In genomic region chr11:575996-576756, GRCh38 we compare ENCODE assay signal across 8 cellular contexts. TPM values are rescaled to one million over a fixed set of nuclear protein-coding genes. Genes with fewer than 3 reads are reported as not detected.
DNase-seq lines count a peak whose midpoint lies in the region; ATAC-seq and TF ChIP-seq lines count a peak whose summit lies in the region.

PHRF1 (plus strand) TSS chr11:576470; CDS start chr11:581513, 5,043 bp downstream.

- no peaks in the 10 kb centered on the region for H3K36me3 Mint-ChIP-seq in activated naive CD8-positive, alpha-beta T cell
- H3K36me3 Mint-ChIP-seq in glutamatergic neuron (ENCODE audit: unreplicated experiment), result no peaks in the 10 kb centered on the region
- peaks cover 1% of the 10 kb centered on the region for H3K36me3 Mint-ChIP-seq in osteocyte (ENCODE audit: unreplicated experiment)

- DNase-seq in NCI-H1105 treated with DMSO at 0.1 percent for 48 hours (lab: John Stamatoyannopoulos, UW), result peak; percentile 95
- peak; percentile 87 for DNase-seq in SKM-1 treated with dmso at 0.1 percent for 144 hours (lab: John Stamatoyannopoulos, UW; ENCODE audit: unreplicated experiment)
- peak; percentile 96 for DNase-seq in glutamatergic neuron
- peak; percentile 99 for DNase-seq in osteocyte (ENCODE audit: extremely low spot score, unreplicated experiment)
- DNase-seq in thoracic aorta (ENCODE audit: low spot score), result peak; percentile 73

- peak within 1 kb of the TSS; percentile 100 for H3K27ac Mint-ChIP-seq in activated naive CD8-positive, alpha-beta T cell
- H3K27ac Mint-ChIP-seq in glutamatergic neuron (ENCODE audit: unreplicated experiment), result peak within 1 kb of the TSS; percentile 99
- H3K27ac Mint-ChIP-seq in osteocyte (ENCODE audit: unreplicated experiment), result peak within 1 kb of the TSS; percentile 99

- peak within 1 kb of the TSS; percentile 96 for H3K4me3 Mint-ChIP-seq in activated naive CD8-positive, alpha-beta T cell
- peak within 1 kb of the TSS; percentile 97 for H3K4me3 Mint-ChIP-seq in glutamatergic neuron (ENCODE audit: unreplicated experiment)
- H3K4me3 Mint-ChIP-seq in osteocyte (ENCODE audit: unreplicated experiment), result peak within 1 kb of the TSS; percentile 97

- H3K27me3 ChIP-seq in thoracic aorta (replicated peaks; ENCODE audit: insufficient read depth), result no peaks in the 10 kb centered on the region

- H3K9me3 ChIP-seq in thoracic aorta, result no peaks in the 10 kb centered on the region

- peaks cover 47% of the 10 kb centered on the region for H3K4me1 Mint-ChIP-seq in activated naive CD8-positive, alpha-beta T cell (ENCODE audit: low read depth)
- H3K4me1 Mint-ChIP-seq in glutamatergic neuron (ENCODE audit: low read depth, unreplicated experiment) (peaks cover 24% of the 10 kb centered on the region), osteocyte (ENCODE audit: unreplicated experiment) (peaks cover 37% of the 10 kb centered on the region)

- no peaks in the 10 kb centered on the region for H3K9me3 Mint-ChIP-seq in activated naive CD8-positive, alpha-beta T cell (ENCODE audit: low read depth)
- H3K9me3 Mint-ChIP-seq in glutamatergic neuron (ENCODE audit: unreplicated experiment) (peaks cover 12% of the 10 kb centered on the region), osteocyte (ENCODE audit: unreplicated experiment) (no peaks in the 10 kb centered on the region)

- ATAC-seq in HG02642 (IDR thresholded peaks at IDR 0.05; ENCODE audit: poor library complexity, unreplicated experiment) (peak; percentile 87), thoracic aorta (ENCODE audit: insufficient number of reproducible peaks, low FRiP score, low read depth) (peak; percentile 88)

- H3K27ac ChIP-seq in thoracic aorta, result peak within 1 kb of the TSS; percentile 83 to 89

- peaks cover 39 to 44% of the 10 kb centered on the region in 2 donors for H3K4me1 ChIP-seq in thoracic aorta (ENCODE audit: control insufficient read depth in 1 of 2, low read depth in 2 of 2)

- peak; percentile 65 for TF ChIP-seq POLR2A in GM10847 (IDR thresholded peaks at IDR 0.05; ENCODE audit: extremely low read depth, insufficient read length)

- TF ChIP-seq CTCF in glutamatergic neuron (IDR thresholded peaks at IDR 0.05; ENCODE audit: partially characterized antibody, unreplicated experiment), result no peak
- no peak for TF ChIP-seq CTCF in osteocyte (IDR thresholded peaks at IDR 0.05)
- no peak for TF ChIP-seq CTCF in thoracic aorta (IDR thresholded peaks at IDR 0.05)

- H3K27me3 Mint-ChIP-seq in activated naive CD8-positive, alpha-beta T cell, result no peaks in the 10 kb centered on the region
- H3K27me3 Mint-ChIP-seq in glutamatergic neuron (ENCODE audit: unreplicated experiment) (peaks cover 16% of the 10 kb centered on the region), osteocyte (ENCODE audit: unreplicated experiment) (peaks cover 3% of the 10 kb centered on the region)

- H3K36me3 ChIP-seq in thoracic aorta, result no peaks in the 10 kb centered on the region

- H3K4me3 ChIP-seq in thoracic aorta, result peak within 1 kb of the TSS; percentile 88

RNA-seq across cellular contexts. Expression of gene PHRF1, which starts in this region (rescaled TPM):
- 41.6 TPM for total RNA-seq in glutamatergic neuron (ENCODE audit: unreplicated experiment)
- total RNA-seq in osteocyte, result 31.5 TPM in 2 replicates
- total RNA-seq in thoracic aorta, result 10 to 100 TPM; 31.3 to 39.6 TPM

Comparison
In these comparisons a context has a peak if more than half of its experiments do, and no peak if none do; other contexts are left out.
1. Peak in every context shown above with its lines: DNase-seq, ATAC-seq, H3K4me3 ChIP-seq and H3K27ac ChIP-seq.